14 cellular contexts compared by ENCODE assay signal in genomic region chr1:201793306-201793925, GRCh38. TPM values are rescaled to one million over a fixed set of nuclear protein-coding genes. Genes with fewer than 3 reads are reported as not detected.
DNase-seq lines count a peak whose midpoint lies in the region; ATAC-seq and TF ChIP-seq lines count a peak whose summit lies in the region.
"Had no signal": no experiment of that assay in that cellular context is flagged by ENCODE, and none has a peak within 500 bp of the region (broad histone marks: within the 10 kb centered on the region; RNA-seq: fewer than 3 reads in every experiment).

No MANE protein-coding gene starts in this region.

- H2AFZ ChIP-seq in Loucy (ENCODE audit: low read length) (no peak overlapping the region), neural cell (ENCODE audit: low read depth, low read length) (no peak overlapping the region)

- CTCF ChIA-PET in activated CD8-positive, alpha-beta T cell treated with anti-CD3 and anti-CD28 coated beads for 36 hours (lab: Charles Lee), result interaction anchor here (0.7 to 15.2 kb wide), 33 partner anchors 9 to 469 kb away, joined by 3 to 258 read pairs (median 5); no protein-coding TSS in a partner anchor
- CTCF ChIA-PET in activated CD8-positive, alpha-beta T cell treated with anti-CD3 and anti-CD28 coated beads, Interleukin-2, amount 10 ng/mL, durations not matched to agents 7 days and 5 days (lab: Charles Lee), result interaction anchor here (0.8 to 8.1 kb wide), 19 partner anchors 11 to 281 kb away, joined by 3 to 150 read pairs (median 4); no protein-coding TSS in a partner anchor

- TF ChIP-seq EP300 in neural cell (conservative IDR thresholded peaks at IDR 0.05; ENCODE audit: poor library complexity, severe bottlenecking), result no peak

- no peaks in the 10 kb centered on the region for H3K4me1 ChIP-seq in Loucy (ENCODE audit: insufficient read depth, low read length, poor library complexity, severe bottlenecking)

- H3K4me3 Mint-ChIP-seq in activated CD8-positive, alpha-beta T cell treated with anti-CD3 and anti-CD28 coated beads for 36 hours, result no peak overlapping the region
- H3K4me3 Mint-ChIP-seq in activated CD8-positive, alpha-beta T cell treated with anti-CD3 and anti-CD28 coated beads, Interleukin-2, amount 10 ng/mL, durations not matched to agents 7 days and 5 days, result no peak overlapping the region
- H3K4me3 Mint-ChIP-seq in activated T-helper 2 cell treated with anti-CD3 and anti-CD28 coated beads, Interferon-gamma antibody, Interleukin-2, Interleukin-4, amounts not matched to agents 10 μg/mL and 5 μg/mL and 100 μg/mL, durations not matched to agents 14 hours and 24 hours and 36 hours (ENCODE audit: low read depth), result no peak overlapping the region
- H3K4me3 Mint-ChIP-seq: activated CD4-positive, alpha-beta T cell treated with anti-CD3 and anti-CD28 coated beads for 36 hours; activated naive CD4-positive, alpha-beta T cell treated with anti-CD3 and anti-CD28 coated beads, Interleukin-2, amount 10 ng/mL, durations not matched to agents 7 days and 5 days; neural crest cell; stimulated activated memory B cell treated with anti-CD40 and anti-IgM and Interleukin-4, amounts not matched to agents 10 μg/mL and 1 μg/mL and 100 μg/mL, for 72 hours had no signal

- H3F3A ChIP-seq in Loucy (ENCODE audit: low read depth) (no peaks in the 10 kb centered on the region), neural cell (ENCODE audit: insufficient read depth, low read length, poor library complexity, severe bottlenecking) (no peaks in the 10 kb centered on the region)

- no peaks in the 10 kb centered on the region for H3K36me3 Mint-ChIP-seq in activated CD8-positive, alpha-beta T cell treated with anti-CD3 and anti-CD28 coated beads for 36 hours (ENCODE audit: low read depth)
- no peaks in the 10 kb centered on the region for H3K36me3 Mint-ChIP-seq in activated CD8-positive, alpha-beta T cell treated with anti-CD3 and anti-CD28 coated beads, Interleukin-2, amount 10 ng/mL, durations not matched to agents 7 days and 5 days (ENCODE audit: low read depth)
- H3K36me3 Mint-ChIP-seq in activated T-helper 2 cell treated with anti-CD3 and anti-CD28 coated beads, Interferon-gamma antibody, Interleukin-2, Interleukin-4, amounts not matched to agents 10 μg/mL and 5 μg/mL and 100 μg/mL, durations not matched to agents 14 hours and 24 hours and 36 hours (ENCODE audit: low read depth), result no peaks in the 10 kb centered on the region
- H3K36me3 Mint-ChIP-seq: activated naive CD4-positive, alpha-beta T cell treated with anti-CD3 and anti-CD28 coated beads, Interleukin-2, amount 10 ng/mL, durations not matched to agents 7 days and 5 days; stimulated activated memory B cell treated with anti-CD40 and anti-IgM and Interleukin-4, amounts not matched to agents 10 μg/mL and 1 μg/mL and 100 μg/mL, for 72 hours had no signal

- H3K27ac ChIP-seq in angular gyrus (ENCODE audit: low read depth, low read length) (peak overlapping the region; percentile 26), neural cell (ENCODE audit: low read length) (no peak overlapping the region)

- no peak overlapping the region for H3K4me3 ChIP-seq in Loucy (ENCODE audit: low read length, poor library complexity, severe bottlenecking)
- H3K4me3 ChIP-seq in neural cell (ENCODE audit: low read length), result no peak overlapping the region
- H3K4me3 ChIP-seq: HAP-1, upper lobe of left lung had no signal

- peak; percentile 15 for ATAC-seq in activated CD8-positive, alpha-beta T cell treated with anti-CD3 and anti-CD28 coated beads for 36 hours
- ATAC-seq in activated CD8-positive, alpha-beta T cell treated with anti-CD3 and anti-CD28 coated beads, Interleukin-2, amount 10 ng/mL, durations not matched to agents 7 days and 5 days, result no peak
- ATAC-seq in esophagus mucosa, result no peak
- no peak for ATAC-seq in GM19035 (IDR thresholded peaks at IDR 0.05; ENCODE audit: unreplicated experiment)

- POLR2A ChIA-PET in activated CD8-positive, alpha-beta T cell treated with anti-CD3 and anti-CD28 coated beads for 36 hours (lab: Charles Lee), result interaction anchor here (1.1 kb wide), 1 partner anchor 231 kb away, joined by 3 read pairs; no protein-coding TSS in a partner anchor
- POLR2A ChIA-PET in activated CD8-positive, alpha-beta T cell treated with anti-CD3 and anti-CD28 coated beads, Interleukin-2, amount 10 ng/mL, durations not matched to agents 7 days and 5 days (lab: Charles Lee), result no interaction called here

- H3K27me3 ChIP-seq in Loucy (ENCODE audit: insufficient read depth, low read length, poor library complexity, severe bottlenecking) (no peaks in the 10 kb centered on the region), neural cell (ENCODE audit: insufficient read depth, low read depth, low read length) (no peaks in the 10 kb centered on the region)
- H3K27me3 ChIP-seq: upper lobe of left lung had no signal

- no peak for DNase-seq in activated CD8-positive, alpha-beta T cell treated with anti-CD3 and anti-CD28 coated beads for 36 hours
- DNase-seq in activated CD8-positive, alpha-beta T cell treated with anti-CD3 and anti-CD28 coated beads, Interleukin-2, amount 10 ng/mL, durations not matched to agents 7 days and 5 days, result no peak
- DNase-seq in activated T-helper 2 cell treated with anti-CD3 and anti-CD28 coated beads, Interferon-gamma antibody, Interleukin-2, Interleukin-4, amounts not matched to agents 10 μg/mL and 5 μg/mL and 100 μg/mL, durations not matched to agents 14 hours and 24 hours and 36 hours (ENCODE audit: low spot score), result no peak

- H3K79me2 ChIP-seq in Loucy (ENCODE audit: insufficient read depth, low read length) (no peaks in the 10 kb centered on the region), neural cell (replicated peaks; ENCODE audit: insufficient read depth, low read length) (no peaks in the 10 kb centered on the region)

- no peaks in the 10 kb centered on the region for H4K20me1 ChIP-seq in Loucy (ENCODE audit: insufficient read depth, low read length, poor library complexity, severe bottlenecking)
- no peaks in the 10 kb centered on the region for H4K20me1 ChIP-seq in neural cell (ENCODE audit: insufficient read depth)

- H3K4me1 Mint-ChIP-seq in activated CD8-positive, alpha-beta T cell treated with anti-CD3 and anti-CD28 coated beads for 36 hours (ENCODE audit: low read depth), result peaks cover 9% of the 10 kb centered on the region
- H3K4me1 Mint-ChIP-seq in activated CD8-positive, alpha-beta T cell treated with anti-CD3 and anti-CD28 coated beads, Interleukin-2, amount 10 ng/mL, durations not matched to agents 7 days and 5 days (ENCODE audit: low read depth), result peaks cover 24% of the 10 kb centered on the region
- peaks cover 7% of the 10 kb centered on the region for H3K4me1 Mint-ChIP-seq in activated T-helper 2 cell treated with anti-CD3 and anti-CD28 coated beads, Interferon-gamma antibody, Interleukin-2, Interleukin-4, amounts not matched to agents 10 μg/mL and 5 μg/mL and 100 μg/mL, durations not matched to agents 14 hours and 24 hours and 36 hours (ENCODE audit: low read depth)
- H3K4me1 Mint-ChIP-seq: stimulated activated memory B cell treated with anti-CD40 and anti-IgM and Interleukin-4, amounts not matched to agents 10 μg/mL and 1 μg/mL and 100 μg/mL, for 72 hours had no signal

- TF ChIP-seq CTCF in activated CD8-positive, alpha-beta T cell treated with anti-CD3 and anti-CD28 coated beads for 36 hours (IDR thresholded peaks at IDR 0.05), result peak; percentile 55
- TF ChIP-seq CTCF in Loucy (conservative IDR thresholded peaks at IDR 0.05; ENCODE audit: low read length) (peak; percentile 30; the same call in 1 of the 2 replicates), neural cell (IDR thresholded peaks at IDR 0.05; ENCODE audit: poor library complexity, severe bottlenecking) (no peak)

- H3K27me3 Mint-ChIP-seq in activated CD8-positive, alpha-beta T cell treated with anti-CD3 and anti-CD28 coated beads for 36 hours, result no peaks in the 10 kb centered on the region
- H3K27me3 Mint-ChIP-seq in activated CD8-positive, alpha-beta T cell treated with anti-CD3 and anti-CD28 coated beads, Interleukin-2, amount 10 ng/mL, durations not matched to agents 7 days and 5 days (ENCODE audit: low read depth), result peaks cover 5% of the 10 kb centered on the region
- peaks cover 5% of the 10 kb centered on the region for H3K27me3 Mint-ChIP-seq in activated T-helper 2 cell treated with anti-CD3 and anti-CD28 coated beads, Interferon-gamma antibody, Interleukin-2, Interleukin-4, amounts not matched to agents 10 μg/mL and 5 μg/mL and 100 μg/mL, durations not matched to agents 14 hours and 24 hours and 36 hours (ENCODE audit: low read depth)
- H3K27me3 Mint-ChIP-seq: activated CD4-positive, alpha-beta T cell treated with anti-CD3 and anti-CD28 coated beads for 36 hours; stimulated activated memory B cell treated with anti-CD40 and anti-IgM and Interleukin-4, amounts not matched to agents 10 μg/mL and 1 μg/mL and 100 μg/mL, for 72 hours had no signal

- no peak overlapping the region for H3K9ac ChIP-seq in Loucy (ENCODE audit: low read depth, low read length, poor library complexity, severe bottlenecking)
- no peak overlapping the region for H3K9ac ChIP-seq in neural cell (ENCODE audit: low read length)

- intact Hi-C loops in activated CD8-positive, alpha-beta T cell treated with anti-CD3 and anti-CD28 coated beads for 36 hours (cut with micrococcal nuclease), result loop anchor here (2.0 to 5.0 kb wide), 2 partner anchors 85 to 236 kb away; no protein-coding TSS in a partner anchor
- intact Hi-C loops in activated T-helper 2 cell treated with anti-CD3 and anti-CD28 coated beads, Interferon-gamma antibody, Interleukin-2, Interleukin-4, amounts not matched to agents 10 μg/mL and 5 μg/mL and 100 μg/mL, durations not matched to agents 14 hours and 24 hours and 36 hours (cut with micrococcal nuclease), result loop anchor here (1.0 kb wide), 2 partner anchors 84 to 234 kb away; no protein-coding TSS in a partner anchor

- H3K9me2 ChIP-seq in Loucy (replicated peaks; ENCODE audit: low read depth, low read length) (no peaks in the 10 kb centered on the region), neural cell (ENCODE audit: insufficient read depth, low read length) (no peaks in the 10 kb centered on the region)

- H3K9me3 Mint-ChIP-seq in activated CD8-positive, alpha-beta T cell treated with anti-CD3 and anti-CD28 coated beads for 36 hours, result no peaks in the 10 kb centered on the region
- H3K9me3 Mint-ChIP-seq in activated CD8-positive, alpha-beta T cell treated with anti-CD3 and anti-CD28 coated beads, Interleukin-2, amount 10 ng/mL, durations not matched to agents 7 days and 5 days (ENCODE audit: insufficient read depth), result no peaks in the 10 kb centered on the region
- no peaks in the 10 kb centered on the region for H3K9me3 Mint-ChIP-seq in activated T-helper 2 cell treated with anti-CD3 and anti-CD28 coated beads, Interferon-gamma antibody, Interleukin-2, Interleukin-4, amounts not matched to agents 10 μg/mL and 5 μg/mL and 100 μg/mL, durations not matched to agents 14 hours and 24 hours and 36 hours
- H3K9me3 Mint-ChIP-seq: activated naive CD4-positive, alpha-beta T cell treated with anti-CD3 and anti-CD28 coated beads, Interleukin-2, amount 10 ng/mL, durations not matched to agents 7 days and 5 days; neural crest cell; stimulated activated memory B cell treated with anti-CD40 and anti-IgM and Interleukin-4, amounts not matched to agents 10 μg/mL and 1 μg/mL and 100 μg/mL, for 72 hours had no signal

- H3K4me2 ChIP-seq in Loucy (ENCODE audit: low read depth, low read length, poor library complexity, severe bottlenecking) (no peak overlapping the region), neural cell (ENCODE audit: low read length) (no peak overlapping the region)

- H3K36me3 ChIP-seq in Loucy (ENCODE audit: insufficient read depth, low read length), result no peaks in the 10 kb centered on the region; the same call in 1 of the 2 replicates
- H3K36me3 ChIP-seq in neural cell (ENCODE audit: insufficient read depth, low read length), result peaks cover 25% of the 10 kb centered on the region

- H3K9me3 ChIP-seq in Loucy (ENCODE audit: insufficient read depth, low read depth, low read length) (no peaks in the 10 kb centered on the region), neural cell (ENCODE audit: low read length) (no peaks in the 10 kb centered on the region)
- H3K9me3 ChIP-seq: HAP-1, upper lobe of left lung had no signal

- no peak overlapping the region for H3K27ac Mint-ChIP-seq in activated CD8-positive, alpha-beta T cell treated with anti-CD3 and anti-CD28 coated beads for 36 hours
- no peak overlapping the region for H3K27ac Mint-ChIP-seq in activated CD8-positive, alpha-beta T cell treated with anti-CD3 and anti-CD28 coated beads, Interleukin-2, amount 10 ng/mL, durations not matched to agents 7 days and 5 days
- no peak overlapping the region for H3K27ac Mint-ChIP-seq in activated T-helper 2 cell treated with anti-CD3 and anti-CD28 coated beads, Interferon-gamma antibody, Interleukin-2, Interleukin-4, amounts not matched to agents 10 μg/mL and 5 μg/mL and 100 μg/mL, durations not matched to agents 14 hours and 24 hours and 36 hours
- H3K27ac Mint-ChIP-seq: activated CD4-positive, alpha-beta T cell treated with anti-CD3 and anti-CD28 coated beads for 36 hours; activated naive CD4-positive, alpha-beta T cell treated with anti-CD3 and anti-CD28 coated beads, Interleukin-2, amount 10 ng/mL, durations not matched to agents 7 days and 5 days; stimulated activated memory B cell treated with anti-CD40 and anti-IgM and Interleukin-4, amounts not matched to agents 10 μg/mL and 1 μg/mL and 100 μg/mL, for 72 hours had no signal

- no peak for TF ChIP-seq RAD21 in neural cell (conservative IDR thresholded peaks at IDR 0.05)

RNA-seq across cellular contexts. Expression of gene IPO9, which starts 35.5 kb away (rescaled TPM):
- 10 to 100 TPM; 64.6 to 67.5 TPM for total RNA-seq in activated CD8-positive, alpha-beta T cell treated with anti-CD3 and anti-CD28 coated beads for 36 hours
- 10 to 100 TPM; 55.3 to 58.1 TPM for total RNA-seq in activated CD8-positive, alpha-beta T cell treated with anti-CD3 and anti-CD28 coated beads, Interleukin-2, amount 10 ng/mL, durations not matched to agents 7 days and 5 days
- polyA plus RNA-seq in neural cell, result 44.9 and 45.0 TPM in 2 replicates
- polyA minus RNA-seq in neural cell, result 92.5 and 97.4 TPM in 2 replicates
- total RNA-seq in esophagus mucosa, result 26.9 TPM
- 64.7 and 66.7 TPM in 2 replicates for total RNA-seq in activated T-helper 2 cell treated with anti-CD3 and anti-CD28 coated beads, Interferon-gamma antibody, Interleukin-2, Interleukin-4, amounts not matched to agents 10 μg/mL and 5 μg/mL and 100 μg/mL, durations not matched to agents 14 hours and 24 hours and 36 hours
